16 cellular contexts compared by ENCODE assay signal in genomic region chr1:151919246-151919645, GRCh38. TPM values are rescaled to one million over a fixed set of nuclear protein-coding genes. Genes with fewer than 3 reads are reported as not detected.
DNase-seq lines count a peak whose midpoint lies in the region; ATAC-seq and TF ChIP-seq lines count a peak whose summit lies in the region.
"Had no signal": no experiment of that assay in that cellular context is flagged by ENCODE, and none has a peak within 500 bp of the region (broad histone marks: within the 10 kb centered on the region; RNA-seq: fewer than 3 reads in every experiment).

No MANE protein-coding gene starts in this region.

- H3K4me3 ChIP-seq in GM12865 (ENCODE audit: low read depth, low read length), result no peak overlapping the region
- H3K4me3 ChIP-seq in Karpas-422 (ENCODE audit: low read length), result no peak overlapping the region
- H3K4me3 ChIP-seq in PC-9, result no peak overlapping the region
- no peak overlapping the region for H3K4me3 ChIP-seq in neutrophil (ENCODE audit: low read depth in 1 of 2, low read length in 1 of 2)
- H3K4me3 ChIP-seq: SJCRH30 had no signal

- no peak overlapping the region for H3K9ac ChIP-seq in Karpas-422 (ENCODE audit: low read length)

- H3K9me2 ChIP-seq in Karpas-422 (replicated peaks; ENCODE audit: insufficient read depth, low read length) (no peaks in the 10 kb centered on the region), PC-9 (ENCODE audit: insufficient read depth) (no peaks in the 10 kb centered on the region)

- CTCF ChIA-PET in PC-9 (lab: Charles Lee), result interaction anchor here (0.6 kb wide), 2 partner anchors 17 to 93 kb away, joined by 4 to 6 read pairs; no protein-coding TSS in a partner anchor

- H3K79me2 ChIP-seq in Karpas-422 (ENCODE audit: low read length) (no peaks in the 10 kb centered on the region), PC-9 (ENCODE audit: low read depth) (no peaks in the 10 kb centered on the region)

- H3K27ac ChIP-seq in Karpas-422 (ENCODE audit: low read length), result peak overlapping the region; percentile 99
- peak overlapping the region; percentile 67 for H3K27ac ChIP-seq in PC-9
- peak overlapping the region; percentile 64 for H3K27ac ChIP-seq in neutrophil
- H3K27ac ChIP-seq: SJCRH30 had no signal

- H3K27me3 ChIP-seq in Karpas-422 (ENCODE audit: low read length) (no peaks in the 10 kb centered on the region), PC-9 (ENCODE audit: insufficient read depth, low read depth) (no peaks in the 10 kb centered on the region), neutrophil (no peaks in the 10 kb centered on the region)
- H3K27me3 ChIP-seq: SJCRH30 had no signal

- DNase-seq in GM12865 (ENCODE audit: low read depth) (peak; percentile 38), Karpas-422 (peak; percentile 34), PC-9 (peak in 1 of 2 experiments; percentile 90)
- DNase-seq: BE2C; CD4-positive, CD25-positive, alpha-beta regulatory T cell; COR-L47; DMS 273 treated with DMSO at 0.1 percent for 48 hours; NCI-H1105 treated with DMSO at 0.1 percent for 48 hours; NCI-H1694 treated with DMSO at 0.1 percent for 48 hours; NCI-H748 treated with DMSO at 0.1 percent for 48 hours; PC-3; SJCRH30 had no signal

- H3K36me3 ChIP-seq in Karpas-422 (ENCODE audit: insufficient read depth, low read length) (no peaks in the 10 kb centered on the region), PC-9 (ENCODE audit: low read depth) (no peaks in the 10 kb centered on the region), neutrophil (no peaks in the 10 kb centered on the region)
- H3K36me3 ChIP-seq: BE2C, SJCRH30 had no signal

- H2AFZ ChIP-seq in Karpas-422 (ENCODE audit: low read length) (no peak overlapping the region), PC-9 (no peak overlapping the region)

- peaks cover 17% of the 10 kb centered on the region for H3F3A ChIP-seq in PC-9 (ENCODE audit: insufficient read depth, low read depth)

- POLR2A ChIA-PET in PC-9 (lab: Charles Lee; ENCODE audit: unreplicated experiment), result no interaction called here

- no peaks in the 10 kb centered on the region for H4K20me1 ChIP-seq in Karpas-422 (ENCODE audit: insufficient read depth, low read depth, low read length)
- H4K20me1 ChIP-seq in PC-9 (ENCODE audit: insufficient read depth), result no peaks in the 10 kb centered on the region

- no TSS peak for BruUV-seq in PC-9 (replicated peaks; lab: Mats Ljungman, UMichigan)

- H3K4me2 ChIP-seq in Karpas-422 (ENCODE audit: low read depth, low read length, poor library complexity, severe bottlenecking) (no peak overlapping the region), PC-9 (peak overlapping the region; percentile 39)

- no peak for ATAC-seq in GM18909 (IDR thresholded peaks at IDR 0.05; ENCODE audit: poor library complexity, unreplicated experiment)
- no peak for ATAC-seq in GM18870 (IDR thresholded peaks at IDR 0.05; ENCODE audit: unreplicated experiment)
- no peak for ATAC-seq in HG03045 (IDR thresholded peaks at IDR 0.05; ENCODE audit: unreplicated experiment)
- ATAC-seq: PC-3 had no signal

- TF ChIP-seq CTCF in GM12865 (IDR thresholded peaks at IDR 0.05; ENCODE audit: insufficient read depth, low read depth, low read length, missing control alignments) (no peak), PC-9 (conservative IDR thresholded peaks at IDR 0.05) (no peak), neutrophil (IDR thresholded peaks at IDR 0.05) (no peak)

- H3K4me1 ChIP-seq in Karpas-422 (ENCODE audit: low read length) (peaks cover 59% of the 10 kb centered on the region), PC-9 (replicated peaks; ENCODE audit: insufficient read depth) (peaks cover 79% of the 10 kb centered on the region), neutrophil (ENCODE audit: control insufficient read depth in 1 of 2, insufficient read depth in 1 of 2, low read depth in 1 of 2, low read length in 1 of 2) (peaks cover 16 to 31% of the 10 kb centered on the region in 2 experiments)
- H3K4me1 ChIP-seq: BE2C, SJCRH30 had no signal

- H3K9me3 ChIP-seq in Karpas-422 (ENCODE audit: low read length) (no peaks in the 10 kb centered on the region), PC-9 (ENCODE audit: insufficient read depth, low read depth) (no peaks in the 10 kb centered on the region), neutrophil (no peaks in the 10 kb centered on the region)
- H3K9me3 ChIP-seq: BE2C, SJCRH30 had no signal

- intact Hi-C loops in PC-9 (cut with micrococcal nuclease; ENCODE audit: unreplicated experiment), result no loop called here

RNA-seq across cellular contexts. Expression of gene THEM4, which starts 9.9 kb away (rescaled TPM):
- total RNA-seq in Karpas-422 (2014; rRNA removed; shearing (Covaris generic); ENCODE audit: low replicate concordance), result 51.8 and 87.8 TPM in 2 replicates
- 24.1 and 41.4 TPM in 2 replicates for total RNA-seq in PC-9 (2021)
